Comparison of ENCODE assay signal across 17 cellular contexts in the genomic region with DNA sequence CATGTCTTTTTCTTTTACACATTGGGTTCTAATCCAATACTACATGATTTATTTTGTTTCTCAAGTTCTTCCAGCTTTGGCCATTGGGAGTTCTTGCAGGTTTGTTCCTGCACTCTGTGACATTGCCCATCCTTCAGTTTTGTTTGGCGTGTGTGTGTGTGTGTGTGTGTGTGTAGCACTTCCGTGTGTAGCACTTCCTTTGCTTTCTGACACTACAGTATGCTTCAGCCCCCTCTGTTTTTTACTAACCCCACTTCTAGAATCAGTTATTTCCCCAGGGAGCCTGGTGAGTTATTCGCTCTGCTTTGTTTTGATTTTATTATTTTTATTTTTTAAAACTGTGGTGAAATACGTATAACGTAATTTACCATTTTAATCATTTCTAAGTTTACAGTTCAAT.
DNase-seq lines count a peak whose midpoint lies in the region; ATAC-seq and TF ChIP-seq lines count a peak whose summit lies in the region.
"Had no signal": no experiment of that assay in that cellular context is flagged by ENCODE, and none has a peak within 500 bp of the region (broad histone marks: within the 10 kb centered on the region; RNA-seq: fewer than 3 reads in every experiment).

No MANE protein-coding gene starts in this region.

- dilution Hi-C loops in IMR-90 (cut with HindIII; ENCODE audit: low sequenced_read_pairs, unreplicated experiment): no loop called here

- H3K27me3 ChIP-seq in IMR-90 (ENCODE audit: control insufficient read depth, insufficient read depth, low read length): no peaks in the 10 kb centered on the region
- H3K27me3 ChIP-seq: BE2C, SJCRH30 had no signal

- H3K9me3 Mint-ChIP-seq in activated naive CD8-positive, alpha-beta T cell treated with anti-CD3 and anti-CD28 coated beads, Interleukin-2, amount 10 ng/mL, durations not matched to agents 7 days and 5 days: no peaks in the 10 kb centered on the region
- no peaks in the 10 kb centered on the region for H3K9me3 Mint-ChIP-seq in activated naive CD8-positive, alpha-beta T cell treated with anti-CD3 and anti-CD28 coated beads for 36 hours
- no peaks in the 10 kb centered on the region for H3K9me3 Mint-ChIP-seq in stimulated activated naive B cell treated with anti-CD40 and anti-IgM and Interleukin-4, amounts not matched to agents 10 μg/mL and 1 μg/mL and 100 μg/mL, for 72 hours
- H3K9me3 Mint-ChIP-seq: CD8-positive, alpha-beta T cell had no signal

- H3K27me3 Mint-ChIP-seq in activated naive CD8-positive, alpha-beta T cell treated with anti-CD3 and anti-CD28 coated beads, Interleukin-2, amount 10 ng/mL, durations not matched to agents 7 days and 5 days: no peaks in the 10 kb centered on the region
- no peaks in the 10 kb centered on the region for H3K27me3 Mint-ChIP-seq in activated naive CD8-positive, alpha-beta T cell treated with anti-CD3 and anti-CD28 coated beads for 36 hours
- H3K27me3 Mint-ChIP-seq in stimulated activated naive B cell treated with anti-CD40 and anti-IgM and Interleukin-4, amounts not matched to agents 10 μg/mL and 1 μg/mL and 100 μg/mL, for 72 hours: no peaks in the 10 kb centered on the region

- H2AFZ ChIP-seq in IMR-90 (replicated peaks; ENCODE audit: low read length, poor library complexity): no peak overlapping the region

- peak overlapping the region; percentile 23; the same call in 1 of the 2 replicates for H3K14ac ChIP-seq in IMR-90 (replicated peaks; ENCODE audit: low read depth, low read length)

- CTCF ChIA-PET in IMR-90 (lab: Yijun Ruan, JAX): no interaction called here

- H3K4ac ChIP-seq in IMR-90 (ENCODE audit: low read depth, low read length): peak overlapping the region; percentile 49

- no peak overlapping the region for H3K4me3 ChIP-seq in IMR-90 (ENCODE audit: insufficient read depth, low read depth, low read length)
- H3K4me3 ChIP-seq: SJCRH30 had no signal

- H3K27ac ChIP-seq in IMR-90 (ENCODE audit: insufficient read depth, low read length): no peak overlapping the region
- H3K27ac ChIP-seq: SJCRH30 had no signal

- in situ Hi-C loops in IMR-90 (cut with MboI; ENCODE audit: low sequenced_read_pairs): no loop called here

- no peak overlapping the region for H4K5ac ChIP-seq in IMR-90 (ENCODE audit: low read depth, low read length)

- H3K9ac ChIP-seq in IMR-90 (ENCODE audit: low read depth, low read length): no peak overlapping the region

- no peaks in the 10 kb centered on the region for H3K9me3 ChIP-seq in IMR-90 (ENCODE audit: control insufficient read depth, insufficient read depth, low read length)
- H3K9me3 ChIP-seq: BE2C, SJCRH30 had no signal

- H2BK120ac ChIP-seq in IMR-90 (ENCODE audit: low read depth, low read length): peak overlapping the region; percentile 23; the same call in 1 of the 2 replicates

- BruUV-seq in IMR-90 (replicated peaks; lab: Mats Ljungman, UMichigan): no TSS peak

- H2AK9ac ChIP-seq in IMR-90 (replicated peaks; ENCODE audit: low read depth, low read length, poor library complexity): no peak overlapping the region

- H2AK5ac ChIP-seq in IMR-90 (ENCODE audit: low read depth, low read length): peak overlapping the region; percentile 77; the same call in 1 of the 2 replicates

- peak overlapping the region; percentile 22; the same call in 1 of the 2 replicates for H2BK20ac ChIP-seq in IMR-90 (ENCODE audit: low read depth, low read length)

- no peak for TF ChIP-seq POLR2A in IMR-90 (IDR thresholded peaks at IDR 0.05; ENCODE audit: low read depth, low read length)

- no peak overlapping the region for H2BK5ac ChIP-seq in IMR-90 (ENCODE audit: low read depth, low read length, poor library complexity, severe bottlenecking)

- peaks cover 21% of the 10 kb centered on the region for H3K4me1 Mint-ChIP-seq in activated naive CD8-positive, alpha-beta T cell treated with anti-CD3 and anti-CD28 coated beads, Interleukin-2, amount 10 ng/mL, durations not matched to agents 7 days and 5 days
- H3K4me1 Mint-ChIP-seq in activated naive CD8-positive, alpha-beta T cell treated with anti-CD3 and anti-CD28 coated beads for 36 hours: peaks cover 27% of the 10 kb centered on the region
- H3K4me1 Mint-ChIP-seq in stimulated activated naive B cell treated with anti-CD40 and anti-IgM and Interleukin-4, amounts not matched to agents 10 μg/mL and 1 μg/mL and 100 μg/mL, for 72 hours: peaks cover 24 to 33% of the 10 kb centered on the region in 2 donors

- no peak for DNase-seq in activated naive CD8-positive, alpha-beta T cell treated with anti-CD3 and anti-CD28 coated beads, Interleukin-2, amount 10 ng/mL, durations not matched to agents 7 days and 5 days
- DNase-seq in activated naive CD8-positive, alpha-beta T cell treated with anti-CD3 and anti-CD28 coated beads for 36 hours: no peak
- DNase-seq in IMR-90 (no peak), dermis microvascular lymphatic vessel endothelial cell (ENCODE audit: low read depth in 2 of 2) (peak; percentile 24 to 40), NCI-H2171 treated with DMSO at 0.1 percent for 48 hours (lab: John Stamatoyannopoulos, UW) (no peak), NCI-H1092 (lab: John Stamatoyannopoulos, UW) (no peak)
- DNase-seq in stimulated activated naive B cell treated with anti-CD40 and anti-IgM and Interleukin-4, amounts not matched to agents 10 μg/mL and 1 μg/mL and 100 μg/mL, for 72 hours: no peak
- DNase-seq: BE2C; CD8-positive, alpha-beta T cell; H7; NCI-H1417 treated with DMSO at 0.1 percent for 48 hours; NCI-H1930; NCI-H510A; NCI-H774; RPMI8226; SJCRH30 had no signal

- H3K27ac Mint-ChIP-seq in activated naive CD8-positive, alpha-beta T cell treated with anti-CD3 and anti-CD28 coated beads, Interleukin-2, amount 10 ng/mL, durations not matched to agents 7 days and 5 days: peak overlapping the region; percentile 36
- no peak overlapping the region for H3K27ac Mint-ChIP-seq in activated naive CD8-positive, alpha-beta T cell treated with anti-CD3 and anti-CD28 coated beads for 36 hours
- H3K27ac Mint-ChIP-seq in stimulated activated naive B cell treated with anti-CD40 and anti-IgM and Interleukin-4, amounts not matched to agents 10 μg/mL and 1 μg/mL and 100 μg/mL, for 72 hours: no peak overlapping the region
- H3K27ac Mint-ChIP-seq: CD8-positive, alpha-beta T cell had no signal

- no peak overlapping the region for H4K8ac ChIP-seq in IMR-90 (ENCODE audit: low read depth in 2 of 2, low read length in 2 of 2)

- peaks cover 38% of the 10 kb centered on the region for H3K4me1 ChIP-seq in IMR-90 (ENCODE audit: control insufficient read depth, insufficient read depth, low read length)
- H3K4me1 ChIP-seq: BE2C had no signal

- no peak overlapping the region for H3K18ac ChIP-seq in IMR-90 (ENCODE audit: low read depth, low read length)

- TF ChIP-seq CTCF in IMR-90 (conservative IDR thresholded peaks at IDR 0.05; ENCODE audit: low read depth, low read length): no peak

- TF ChIP-seq RAD21 in IMR-90 (IDR thresholded peaks at IDR 0.05; ENCODE audit: low read length): no peak

- intact Hi-C loops in IMR-90 (cut with micrococcal nuclease): no loop called here

- no peak overlapping the region for H3K23ac ChIP-seq in IMR-90 (ENCODE audit: low read depth, low read length)

- WGBS in IMR-90 (ENCODE audit: extremely low coverage in 2 of 2, insufficient read length in 1 of 2), 2 experiments: no CpG with 5 or more reads among the region's 5 CpGs

- no peak overlapping the region for H3K4me3 Mint-ChIP-seq in activated naive CD8-positive, alpha-beta T cell treated with anti-CD3 and anti-CD28 coated beads, Interleukin-2, amount 10 ng/mL, durations not matched to agents 7 days and 5 days
- no peak overlapping the region for H3K4me3 Mint-ChIP-seq in activated naive CD8-positive, alpha-beta T cell treated with anti-CD3 and anti-CD28 coated beads for 36 hours
- H3K4me3 Mint-ChIP-seq in stimulated activated naive B cell treated with anti-CD40 and anti-IgM and Interleukin-4, amounts not matched to agents 10 μg/mL and 1 μg/mL and 100 μg/mL, for 72 hours: no peak overlapping the region
- H3K4me3 Mint-ChIP-seq: CD8-positive, alpha-beta T cell had no signal

- no peak overlapping the region for H3K56ac ChIP-seq in IMR-90 (ENCODE audit: extremely low read depth, insufficient read depth, low read length)

- peaks cover 9% of the 10 kb centered on the region; the same call in 1 of the 2 replicates for H4K20me1 ChIP-seq in IMR-90 (ENCODE audit: insufficient read depth, low read length)

- peaks cover 18% of the 10 kb centered on the region for H3K36me3 Mint-ChIP-seq in activated naive CD8-positive, alpha-beta T cell treated with anti-CD3 and anti-CD28 coated beads, Interleukin-2, amount 10 ng/mL, durations not matched to agents 7 days and 5 days
- peaks cover 41% of the 10 kb centered on the region for H3K36me3 Mint-ChIP-seq in activated naive CD8-positive, alpha-beta T cell treated with anti-CD3 and anti-CD28 coated beads for 36 hours
- H3K36me3 Mint-ChIP-seq in stimulated activated naive B cell treated with anti-CD40 and anti-IgM and Interleukin-4, amounts not matched to agents 10 μg/mL and 1 μg/mL and 100 μg/mL, for 72 hours: peaks cover 50 to 52% of the 10 kb centered on the region in 2 donors

- POLR2A ChIA-PET in activated naive CD8-positive, alpha-beta T cell treated with anti-CD3 and anti-CD28 coated beads, Interleukin-2, amount 10 ng/mL, durations not matched to agents 7 days and 5 days (lab: Charles Lee): interaction anchor here (0.6 kb wide), 1 partner anchor 10 kb away, joined by 3 read pairs; no protein-coding TSS in a partner anchor
- POLR2A ChIA-PET in IMR-90 (lab: Charles Lee; ENCODE audit: unreplicated experiment): no interaction called here

- no peak for ATAC-seq in activated naive CD8-positive, alpha-beta T cell treated with anti-CD3 and anti-CD28 coated beads, Interleukin-2, amount 10 ng/mL, durations not matched to agents 7 days and 5 days (ENCODE audit: low read depth)
- no peak for ATAC-seq in IMR-90 (ENCODE audit: low read depth)
- peak; percentile 54 to 62 for ATAC-seq in stimulated activated naive B cell treated with anti-CD40 and anti-IgM and Interleukin-4, amounts not matched to agents 10 μg/mL and 1 μg/mL and 100 μg/mL, for 72 hours (replicated peaks)
- ATAC-seq in GM21360 (IDR thresholded peaks at IDR 0.05; ENCODE audit: unreplicated experiment): no peak
- ATAC-seq: CD8-positive, alpha-beta T cell had no signal

- no peak overlapping the region for H3K4me2 ChIP-seq in IMR-90 (ENCODE audit: low read depth, low read length)

- no peak overlapping the region; the same call in 2 of the 3 replicates for H2BK15ac ChIP-seq in IMR-90 (ENCODE audit: low read depth, low read length)

- H4K91ac ChIP-seq in IMR-90 (ENCODE audit: insufficient read depth, low read depth, low read length): peak overlapping the region; percentile 44; the same call in 1 of the 2 replicates

- peaks cover 40% of the 10 kb centered on the region for H3K9me1 ChIP-seq in IMR-90 (ENCODE audit: insufficient read depth, low read length)

- H3K79me1 ChIP-seq in IMR-90 (ENCODE audit: low read depth in 1 of 2, low read length in 2 of 2): peaks cover 38 to 86% of the 10 kb centered on the region in 2 experiments

- peaks cover 28% of the 10 kb centered on the region for H3K36me3 ChIP-seq in IMR-90 (ENCODE audit: control insufficient read depth, insufficient read depth, low read length)
- H3K36me3 ChIP-seq: BE2C, SJCRH30 had no signal

TF ChIP-seq in IMR-90, 13 proteins besides CTCF, POLR2A, EP300 and RAD21:
- TF ChIP-seq CHD1 (IDR thresholded peaks at IDR 0.05; ENCODE audit: low read depth, low read length) (no peak), SMC3 (IDR thresholded peaks at IDR 0.05; ENCODE audit: low read depth, low read length) (no peak), FOS (IDR thresholded peaks at IDR 0.05; ENCODE audit: low read depth, low read length) (no peak)
TF ChIP-seq in IMR-90: peak in this region for 0.

Comparison
In these comparisons a context has a peak if more than half of its experiments do, and no peak if none do; other contexts are left out.
1. ATAC-seq: peak in stimulated activated naive B cell treated with anti-CD40 and anti-IgM and Interleukin-4, amounts not matched to agents 10 μg/mL and 1 μg/mL and 100 μg/mL, for 72 hours (2 of 2); none in activated naive CD8-positive, alpha-beta T cell treated with anti-CD3 and anti-CD28 coated beads, Interleukin-2, amount 10 ng/mL, durations not matched to agents 7 days and 5 days (single experiment), IMR-90 (single experiment) and GM21360 (single experiment).
2. DNase-seq: peak in dermis microvascular lymphatic vessel endothelial cell (2 of 2); none in activated naive CD8-positive, alpha-beta T cell treated with anti-CD3 and anti-CD28 coated beads, Interleukin-2, amount 10 ng/mL, durations not matched to agents 7 days and 5 days (single experiment), activated naive CD8-positive, alpha-beta T cell treated with anti-CD3 and anti-CD28 coated beads for 36 hours (single experiment), IMR-90 (single experiment), stimulated activated naive B cell treated with anti-CD40 and anti-IgM and Interleukin-4, amounts not matched to agents 10 μg/mL and 1 μg/mL and 100 μg/mL, for 72 hours (single experiment), NCI-H2171 treated with DMSO at 0.1 percent for 48 hours (single experiment) and NCI-H1092 (single experiment).